ENCODE assay signal across 8 cellular contexts in genomic region chr18:7177131-7177744, GRCh38. TPM values are rescaled to one million over a fixed set of nuclear protein-coding genes. Genes with fewer than 3 reads are reported as not detected.
DNase-seq lines count a peak whose midpoint lies in the region; ATAC-seq, FAIRE-seq and TF ChIP-seq lines count a peak whose summit lies in the region.

No MANE protein-coding gene starts in this region.

- no peaks in the 10 kb centered on the region for H3K9me2 ChIP-seq in neural cell (ENCODE audit: insufficient read depth, low read length)

- no peaks in the 10 kb centered on the region for H3K27me3 Mint-ChIP-seq in activated T-helper 1 cell treated with anti-CD3 and anti-CD28 coated beads, Interleukin-12 subunit alpha, Interleukin-12 subunit beta, Interleukin-2, Interleukin-4 antibody, amounts not matched to agents 30 ng/mL and 10 ng/mL and 1 ng/mL, durations not matched to agents 14 hours and 24 hours and 36 hours (ENCODE audit: insufficient read depth)

- H3K4me3 ChIP-seq in Peyer's patch (no peak overlapping the region), esophagus squamous epithelium (no peak overlapping the region), neural cell (ENCODE audit: low read length) (no peak overlapping the region)

- no peaks in the 10 kb centered on the region for H3F3A ChIP-seq in neural cell (ENCODE audit: insufficient read depth, low read length, poor library complexity, severe bottlenecking)

- no peaks in the 10 kb centered on the region for H3K36me3 ChIP-seq in Peyer's patch
- no peaks in the 10 kb centered on the region for H3K36me3 ChIP-seq in esophagus squamous epithelium
- no peaks in the 10 kb centered on the region for H3K36me3 ChIP-seq in neural cell (ENCODE audit: insufficient read depth, low read length)

- H3K27me3 ChIP-seq in Peyer's patch (no peaks in the 10 kb centered on the region), esophagus squamous epithelium (peaks cover 0 to 7% (median 0%) of the 10 kb centered on the region in 4 donors), neural cell (ENCODE audit: insufficient read depth, low read depth, low read length) (no peaks in the 10 kb centered on the region)

- WGBS in esophagus squamous epithelium, 2 donors: 43 to 47% methylated on average over 4 of the region's 4 CpGs

- no peaks in the 10 kb centered on the region for H3K4me1 ChIP-seq in Peyer's patch
- no peaks in the 10 kb centered on the region for H3K4me1 ChIP-seq in esophagus squamous epithelium

- no peak overlapping the region for H3K27ac ChIP-seq in Peyer's patch
- H3K27ac ChIP-seq in esophagus squamous epithelium: no peak overlapping the region
- H3K27ac ChIP-seq in neural cell (ENCODE audit: low read length): no peak overlapping the region

- FAIRE-seq in D721Med (lab: Jason Lieb, UNC): peak; percentile 87

- TF ChIP-seq CTCF in D721Med (IDR thresholded peaks at IDR 0.05; ENCODE audit: insufficient read depth, missing control alignments) (peak; percentile 92), Peyer's patch (IDR thresholded peaks at IDR 0.05) (peak in 4 of 6 experiments; percentile 35 to 63 (median 52)), esophagus squamous epithelium (IDR thresholded peaks at IDR 0.05) (peak; percentile 13 to 74 (median 54)), neural cell (IDR thresholded peaks at IDR 0.05; ENCODE audit: poor library complexity, severe bottlenecking) (peak; percentile 82)

- no peak for TF ChIP-seq POLR2A in Peyer's patch (IDR thresholded peaks at IDR 0.05)
- no peak for TF ChIP-seq POLR2A in esophagus squamous epithelium (IDR thresholded peaks at IDR 0.05)

- H4K20me1 ChIP-seq in neural cell (ENCODE audit: insufficient read depth): no peaks in the 10 kb centered on the region

- H3K27ac Mint-ChIP-seq in activated T-helper 1 cell treated with anti-CD3 and anti-CD28 coated beads, Interleukin-12 subunit alpha, Interleukin-12 subunit beta, Interleukin-2, Interleukin-4 antibody, amounts not matched to agents 30 ng/mL and 10 ng/mL and 1 ng/mL, durations not matched to agents 14 hours and 24 hours and 36 hours: no peak overlapping the region

- peak; percentile 83 for TF ChIP-seq RAD21 in neural cell (conservative IDR thresholded peaks at IDR 0.05)

- H2AFZ ChIP-seq in neural cell (ENCODE audit: low read depth, low read length): no peak overlapping the region

- H3K4me2 ChIP-seq in neural cell (ENCODE audit: low read length): no peak overlapping the region

- intact Hi-C loops in esophagus squamous epithelium (cut with DNase I): loop anchor here (5.0 to 10.0 kb wide), 2 partner anchors 140 to 252 kb away; no protein-coding TSS in a partner anchor
- intact Hi-C loops in activated T-helper 1 cell treated with anti-CD3 and anti-CD28 coated beads, Interleukin-12 subunit alpha, Interleukin-12 subunit beta, Interleukin-2, Interleukin-4 antibody, amounts not matched to agents 30 ng/mL and 10 ng/mL and 1 ng/mL, durations not matched to agents 14 hours and 24 hours and 36 hours (cut with micrococcal nuclease): no loop called here

- H3K4me1 Mint-ChIP-seq in activated T-helper 1 cell treated with anti-CD3 and anti-CD28 coated beads, Interleukin-12 subunit alpha, Interleukin-12 subunit beta, Interleukin-2, Interleukin-4 antibody, amounts not matched to agents 30 ng/mL and 10 ng/mL and 1 ng/mL, durations not matched to agents 14 hours and 24 hours and 36 hours (ENCODE audit: low read depth): no peaks in the 10 kb centered on the region

- no peaks in the 10 kb centered on the region for H3K9me3 ChIP-seq in Peyer's patch
- H3K9me3 ChIP-seq in esophagus squamous epithelium: no peaks in the 10 kb centered on the region
- H3K9me3 ChIP-seq in neural cell (ENCODE audit: low read length): no peaks in the 10 kb centered on the region

- peaks cover 4% of the 10 kb centered on the region for H3K9me3 Mint-ChIP-seq in activated T-helper 1 cell treated with anti-CD3 and anti-CD28 coated beads, Interleukin-12 subunit alpha, Interleukin-12 subunit beta, Interleukin-2, Interleukin-4 antibody, amounts not matched to agents 30 ng/mL and 10 ng/mL and 1 ng/mL, durations not matched to agents 14 hours and 24 hours and 36 hours

- DNase-seq in D721Med (ENCODE audit: insufficient read length, low spot score) (peak; percentile 76), HT-29 (ENCODE audit: low spot score) (peak; percentile 64), Peyer's patch (peak in 1 of 3 donors; percentile 52), esophagus squamous epithelium (lab: John Stamatoyannopoulos, UW) (no peak)
- DNase-seq in activated CD8-positive, alpha-beta memory T cell treated with anti-CD3 and anti-CD28 coated beads, Interleukin-2, amount 50 U/mL, for 4 hours: no peak
- no peak for DNase-seq in activated T-helper 1 cell treated with anti-CD3 and anti-CD28 coated beads, Interleukin-12 subunit alpha, Interleukin-12 subunit beta, Interleukin-2, Interleukin-4 antibody, amounts not matched to agents 30 ng/mL and 10 ng/mL and 1 ng/mL, durations not matched to agents 14 hours and 24 hours and 36 hours (ENCODE audit: low spot score)

- H3K9ac ChIP-seq in neural cell (ENCODE audit: low read length): no peak overlapping the region

- ATAC-seq in HG02571 (IDR thresholded peaks at IDR 0.05; ENCODE audit: unreplicated experiment): no peak

- no peak overlapping the region for H3K4me3 Mint-ChIP-seq in activated T-helper 1 cell treated with anti-CD3 and anti-CD28 coated beads, Interleukin-12 subunit alpha, Interleukin-12 subunit beta, Interleukin-2, Interleukin-4 antibody, amounts not matched to agents 30 ng/mL and 10 ng/mL and 1 ng/mL, durations not matched to agents 14 hours and 24 hours and 36 hours

- H3K36me3 Mint-ChIP-seq in activated T-helper 1 cell treated with anti-CD3 and anti-CD28 coated beads, Interleukin-12 subunit alpha, Interleukin-12 subunit beta, Interleukin-2, Interleukin-4 antibody, amounts not matched to agents 30 ng/mL and 10 ng/mL and 1 ng/mL, durations not matched to agents 14 hours and 24 hours and 36 hours (ENCODE audit: low read depth): no peaks in the 10 kb centered on the region

- no peak for TF ChIP-seq EP300 in neural cell (conservative IDR thresholded peaks at IDR 0.05; ENCODE audit: poor library complexity, severe bottlenecking)

- H3K79me2 ChIP-seq in neural cell (replicated peaks; ENCODE audit: insufficient read depth, low read length): no peaks in the 10 kb centered on the region

TF ChIP-seq in neural cell, 6 proteins besides CTCF, POLR2A, EP300 and RAD21:
- no peak for TF ChIP-seq EZH2 (IDR thresholded peaks at IDR 0.05; ENCODE audit: borderline replicate concordance, insufficient read depth, low read length, poor library complexity, severe bottlenecking)
- no peak for TF ChIP-seq POLR2AphosphoS5 (IDR thresholded peaks at IDR 0.05)
- TF ChIP-seq SMC3 (conservative IDR thresholded peaks at IDR 0.05; ENCODE audit: poor library complexity): peak; percentile 78
- TF ChIP-seq TAF1 (IDR thresholded peaks at IDR 0.05; ENCODE audit: low read depth): no peak
- TF ChIP-seq MXI1 (conservative IDR thresholded peaks at IDR 0.05; ENCODE audit: poor library complexity, severe bottlenecking): no peak
- no peak for TF ChIP-seq REST (IDR thresholded peaks at IDR 0.05; ENCODE audit: borderline replicate concordance)
TF ChIP-seq in neural cell: peak in this region for 1.

RNA-seq across cellular contexts. Expression of gene LRRC30, which starts 53.7 kb away (rescaled TPM):
- not detected in 2 replicates for total RNA-seq in HT-29 (2014; rRNA removed; shearing (Covaris generic))
- total RNA-seq in Peyer's patch: not detected
- total RNA-seq in esophagus squamous epithelium: not detected
- not detected in 2 replicates for polyA plus RNA-seq in neural cell
- not detected in 2 replicates for polyA minus RNA-seq in neural cell
- total RNA-seq in activated T-helper 1 cell treated with anti-CD3 and anti-CD28 coated beads, Interleukin-12 subunit alpha, Interleukin-12 subunit beta, Interleukin-2, Interleukin-4 antibody, amounts not matched to agents 30 ng/mL and 10 ng/mL and 1 ng/mL, durations not matched to agents 14 hours and 24 hours and 36 hours: not detected in 2 replicates

RNA-seq across cellular contexts. Expression of gene LAMA1, which starts 59.6 kb away (rescaled TPM):
- total RNA-seq in HT-29 (2014; rRNA removed; shearing (Covaris generic)): not detected in 2 replicates
- total RNA-seq in Peyer's patch: 1 to 10 TPM in 3 of 4 donors, not detected in 1; 1.8 to 3.5 (median 2.2) TPM
- total RNA-seq in esophagus squamous epithelium: 1 to 10 TPM in 3 of 4 donors, under 1 TPM in 1; 0.08 to 2.7 (median 1.6) TPM
- polyA plus RNA-seq in neural cell: 8.0 and 10.3 TPM in 2 replicates
- 9.3 and 13.4 TPM in 2 replicates for polyA minus RNA-seq in neural cell
- total RNA-seq in activated T-helper 1 cell treated with anti-CD3 and anti-CD28 coated beads, Interleukin-12 subunit alpha, Interleukin-12 subunit beta, Interleukin-2, Interleukin-4 antibody, amounts not matched to agents 30 ng/mL and 10 ng/mL and 1 ng/mL, durations not matched to agents 14 hours and 24 hours and 36 hours: not detected in 2 replicates

Comparison
In these comparisons a context has a peak if more than half of its experiments do, and no peak if none do; other contexts are left out.
1. DNase-seq: peak in D721Med (single experiment) and HT-29 (single experiment); none in esophagus squamous epithelium (single experiment), activated CD8-positive, alpha-beta memory T cell treated with anti-CD3 and anti-CD28 coated beads, Interleukin-2, amount 50 U/mL, for 4 hours (single experiment) and activated T-helper 1 cell treated with anti-CD3 and anti-CD28 coated beads, Interleukin-12 subunit alpha, Interleukin-12 subunit beta, Interleukin-2, Interleukin-4 antibody, amounts not matched to agents 30 ng/mL and 10 ng/mL and 1 ng/mL, durations not matched to agents 14 hours and 24 hours and 36 hours (single experiment).
2. Peak in every context shown above with its lines, with median percentiles within 50 percentile points of each other: CTCF ChIP-seq.